In the genomic region with DNA sequence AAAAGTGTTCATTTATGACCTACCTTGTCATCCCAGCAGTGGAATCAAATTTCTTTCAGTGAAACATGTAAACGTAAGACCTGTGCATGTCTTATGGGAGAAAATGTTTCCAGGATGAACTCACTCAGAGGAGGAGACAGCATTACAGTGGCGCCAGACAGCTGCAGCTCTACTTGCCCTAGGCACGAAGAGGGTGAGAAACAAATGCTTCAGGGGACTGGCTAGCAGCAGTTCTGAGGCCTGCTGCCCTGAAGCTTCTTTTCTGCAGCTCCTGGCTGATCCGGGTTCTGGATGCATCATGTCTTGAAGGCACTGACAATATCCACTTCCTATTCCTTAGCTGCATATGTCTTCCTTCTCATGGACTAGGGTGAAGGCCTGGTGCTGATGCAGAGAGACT, we compare ENCODE assay signal across 16 cellular contexts.
A peak's percentile ranks its signal among the peaks of the same experiment; 100 is the strongest.
DNase-seq lines count a peak whose midpoint lies in the region; ATAC-seq and TF ChIP-seq lines count a peak whose summit lies in the region.
"Had no signal": no experiment of that assay in that cellular context is flagged by ENCODE, and none has a peak within 500 bp of the region (broad histone marks: within the 10 kb centered on the region; RNA-seq: fewer than 3 reads in every experiment).

No MANE protein-coding gene starts in this region.

- no peak for TF ChIP-seq CTCF in foreskin keratinocyte (conservative IDR thresholded peaks at IDR 0.05)
- no peak for TF ChIP-seq CTCF in type B pancreatic cell (conservative IDR thresholded peaks at IDR 0.05)
- no peak for TF ChIP-seq CTCF in BE2C (IDR thresholded peaks at IDR 0.05; ENCODE audit: low read depth, low read length)

- peak overlapping the region; percentile 99 for H3K27ac ChIP-seq in foreskin keratinocyte
- H3K27ac ChIP-seq: ascending aorta, esophagus squamous epithelium, psoas muscle had no signal

- H3K36me3 Mint-ChIP-seq in type B pancreatic cell, result no peaks in the 10 kb centered on the region
- H3K36me3 Mint-ChIP-seq in stimulated activated effector memory CD8-positive, alpha-beta T cell treated with anti-CD3 and anti-CD28 coated beads, Interleukin-12 subunit alpha, Interleukin-12 subunit beta, amount 100 ng/mL, for 72 hours, result no peaks in the 10 kb centered on the region
- H3K36me3 Mint-ChIP-seq: CD8-positive, alpha-beta T cell had no signal

- no peaks in the 10 kb centered on the region for H3K27me3 ChIP-seq in foreskin keratinocyte
- no peaks in the 10 kb centered on the region for H3K27me3 ChIP-seq in BE2C
- H3K27me3 ChIP-seq: esophagus squamous epithelium had no signal

- no peaks in the 10 kb centered on the region for H3K27me3 Mint-ChIP-seq in type B pancreatic cell

- H3K36me3 ChIP-seq in BE2C, result no peaks in the 10 kb centered on the region
- H3K36me3 ChIP-seq: ascending aorta, esophagus squamous epithelium had no signal

- H3K4me1 ChIP-seq in foreskin keratinocyte (peaks cover 49% of the 10 kb centered on the region), BE2C (no peaks in the 10 kb centered on the region; the same call in 1 of the 2 replicates)
- H3K4me1 ChIP-seq: ascending aorta had no signal

- peak; percentile 53 for DNase-seq in NCI-H2107 treated with DMSO at 0.1 percent for 48 hours (lab: John Stamatoyannopoulos, UW; ENCODE audit: unreplicated experiment)
- no peak for DNase-seq in NCI-H2107 (lab: John Stamatoyannopoulos, UW)
- peak; percentile 59 for DNase-seq in NCI-H69 (lab: John Stamatoyannopoulos, UW)
- peak; percentile 86 to 94 for DNase-seq in foreskin keratinocyte
- no peak for DNase-seq in type B pancreatic cell (ENCODE audit: extremely low spot score, unreplicated experiment)
- DNase-seq in BE2C, result no peak
- no peak for DNase-seq in stimulated activated effector memory CD8-positive, alpha-beta T cell treated with anti-CD3 and anti-CD28 coated beads, Interleukin-12 subunit alpha, Interleukin-12 subunit beta, amount 100 ng/mL, for 72 hours (ENCODE audit: low spot score in 2 of 2)
- DNase-seq: activated gamma-delta T cell treated with Interleukin-2 at 50 U/mL for 16 hours; CD8-positive, alpha-beta T cell; esophagus squamous epithelium; NCI-H524 treated with DMSO at 0.1 percent for 48 hours; psoas muscle had no signal

- peaks cover under 1% of the 10 kb centered on the region for H3K9me3 Mint-ChIP-seq in type B pancreatic cell
- H3K9me3 Mint-ChIP-seq in stimulated activated effector memory CD8-positive, alpha-beta T cell treated with anti-CD3 and anti-CD28 coated beads, Interleukin-12 subunit alpha, Interleukin-12 subunit beta, amount 100 ng/mL, for 72 hours, result no peaks in the 10 kb centered on the region
- H3K9me3 Mint-ChIP-seq: CD8-positive, alpha-beta T cell; dendritic cell treated with granulocyte-macrophage colony-stimulating factor and Interleukin-4, amounts not matched to agents 40 ng/mL and 50 ng/mL, for 4 days had no signal

- H3K4me3 Mint-ChIP-seq in type B pancreatic cell, result no peak overlapping the region
- no peak overlapping the region for H3K4me3 Mint-ChIP-seq in stimulated activated effector memory CD8-positive, alpha-beta T cell treated with anti-CD3 and anti-CD28 coated beads, Interleukin-12 subunit alpha, Interleukin-12 subunit beta, amount 100 ng/mL, for 72 hours
- H3K4me3 Mint-ChIP-seq: CD8-positive, alpha-beta T cell; dendritic cell treated with granulocyte-macrophage colony-stimulating factor and Interleukin-4, amounts not matched to agents 40 ng/mL and 50 ng/mL, for 4 days had no signal

- no peaks in the 10 kb centered on the region for H3K9me3 ChIP-seq in BE2C
- H3K9me3 ChIP-seq: ascending aorta, esophagus squamous epithelium, psoas muscle had no signal

- peak overlapping the region; percentile 54 for H3K27ac Mint-ChIP-seq in type B pancreatic cell
- H3K27ac Mint-ChIP-seq in stimulated activated effector memory CD8-positive, alpha-beta T cell treated with anti-CD3 and anti-CD28 coated beads, Interleukin-12 subunit alpha, Interleukin-12 subunit beta, amount 100 ng/mL, for 72 hours, result no peak overlapping the region
- H3K27ac Mint-ChIP-seq: CD8-positive, alpha-beta T cell; dendritic cell treated with granulocyte-macrophage colony-stimulating factor and Interleukin-4, amounts not matched to agents 40 ng/mL and 50 ng/mL, for 4 days had no signal

- no peak overlapping the region for H3K4me3 ChIP-seq in BE2C (ENCODE audit: low read depth, low read length)
- H3K4me3 ChIP-seq: ascending aorta, esophagus squamous epithelium, psoas muscle had no signal

- ATAC-seq in foreskin keratinocyte (peak; percentile 14), HG03354 (IDR thresholded peaks at IDR 0.05; ENCODE audit: poor library complexity, severe bottlenecking, unreplicated experiment) (no peak)
- no peak for ATAC-seq in stimulated activated effector memory CD8-positive, alpha-beta T cell treated with anti-CD3 and anti-CD28 coated beads, Interleukin-12 subunit alpha, Interleukin-12 subunit beta, amount 100 ng/mL, for 72 hours
- ATAC-seq: CD8-positive, alpha-beta T cell; left lobe of liver had no signal

- peaks cover 58% of the 10 kb centered on the region for H3K4me1 Mint-ChIP-seq in type B pancreatic cell (ENCODE audit: unreplicated experiment)
- no peaks in the 10 kb centered on the region for H3K4me1 Mint-ChIP-seq in stimulated activated effector memory CD8-positive, alpha-beta T cell treated with anti-CD3 and anti-CD28 coated beads, Interleukin-12 subunit alpha, Interleukin-12 subunit beta, amount 100 ng/mL, for 72 hours

Comparison
In these comparisons a context has a peak if more than half of its experiments do, and no peak if none do; other contexts are left out.
1. DNase-seq: peak in NCI-H2107 treated with DMSO at 0.1 percent for 48 hours (single experiment), NCI-H69 (single experiment) and foreskin keratinocyte (2 of 2); none in NCI-H2107 (single experiment), type B pancreatic cell (single experiment), BE2C (single experiment) and stimulated activated effector memory CD8-positive, alpha-beta T cell treated with anti-CD3 and anti-CD28 coated beads, Interleukin-12 subunit alpha, Interleukin-12 subunit beta, amount 100 ng/mL, for 72 hours (0 of 2).